ENCODE assay signal across 26 cellular contexts in the genomic region with DNA sequence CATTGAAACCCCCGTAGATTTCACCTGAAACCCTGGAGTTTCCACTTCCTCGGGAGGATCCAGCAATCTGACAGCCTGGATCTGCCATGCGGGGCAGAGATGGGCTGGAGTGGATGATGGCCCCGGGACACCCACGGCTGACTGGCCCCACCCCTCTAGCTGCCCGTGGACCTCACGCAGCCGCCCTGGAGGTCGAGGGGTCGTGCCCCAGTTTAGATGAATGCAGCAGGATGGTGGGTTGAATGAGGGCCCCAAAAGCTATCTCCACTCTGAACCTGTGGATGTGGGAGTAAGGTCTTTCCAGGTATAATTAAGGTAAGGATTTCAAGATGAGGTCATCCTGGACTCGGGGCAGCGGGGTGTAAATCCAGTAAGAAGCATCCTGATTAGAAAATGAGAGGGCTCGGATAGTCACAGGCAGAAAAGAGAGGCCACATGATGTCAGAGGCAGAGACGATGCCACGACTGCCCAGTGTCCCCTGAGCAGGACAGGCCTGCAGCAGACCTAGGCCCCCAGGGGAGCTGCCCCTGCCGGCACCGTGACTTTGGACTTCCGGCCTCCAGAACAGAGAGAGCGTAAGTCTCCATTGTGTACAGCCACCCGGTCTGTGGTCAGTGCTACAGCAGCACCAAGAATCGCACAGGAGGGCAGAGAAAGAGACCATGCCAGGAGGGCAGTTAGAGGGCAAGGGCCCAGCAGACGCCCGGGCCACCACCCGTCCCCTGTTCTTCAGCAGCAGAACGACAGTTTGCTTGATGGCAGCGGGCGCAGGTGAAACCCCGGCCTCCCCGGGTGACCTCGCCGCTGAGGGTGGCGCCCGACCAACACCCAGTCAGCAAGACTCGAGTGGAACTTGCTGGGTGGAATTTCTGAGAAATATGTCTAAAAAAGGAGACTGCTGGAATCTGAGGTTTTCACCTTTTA. TPM values are rescaled to one million over a fixed set of nuclear protein-coding genes. Genes with fewer than 3 reads are reported as not detected.
DNase-seq lines count a peak whose midpoint lies in the region; ATAC-seq and TF ChIP-seq lines count a peak whose summit lies in the region.
"Had no signal": no experiment of that assay in that cellular context is flagged by ENCODE, and none has a peak within 500 bp of the region (broad histone marks: within the 10 kb centered on the region; RNA-seq: fewer than 3 reads in every experiment).

No MANE protein-coding gene starts in this region.

- H3K27ac Mint-ChIP-seq in chondrocyte (ENCODE audit: unreplicated experiment) (no peak overlapping the region), neural crest cell (ENCODE audit: unreplicated experiment) (peak overlapping the region; percentile 62)
- H3K27ac Mint-ChIP-seq: B cell; CD4-positive, alpha-beta T cell had no signal

- no peaks in the 10 kb centered on the region for H3K36me3 ChIP-seq in left ventricle myocardium inferior
- no peaks in the 10 kb centered on the region for H3K36me3 ChIP-seq in thyroid gland
- H3K36me3 ChIP-seq: MG63, Peyer's patch had no signal

- DNase-seq in right cardiac atrium = peak in 2 of 3 donors; percentile 17 to 53
- no peak for DNase-seq in left ventricle myocardium inferior
- DNase-seq in chondrocyte (ENCODE audit: low spot score) = peak; percentile 87
- DNase-seq in neural crest cell (ENCODE audit: low read depth, low spot score) = no peak
- DNase-seq in thyroid gland = no peak
- DNase-seq in T-helper 9 cell = no peak
- DNase-seq: Caco-2; CD4-positive, alpha-beta T cell; DMS 273 treated with DMSO at 0.1 percent for 48 hours; DND-41; GOT3; NCI-H1417; NCI-H1694 treated with DMSO at 0.1 percent for 48 hours; NCI-H2081 treated with DMSO at 0.1 percent for 48 hours; NCI-H2171 treated with DMSO at 0.1 percent for 48 hours; NCI-H446; NCI-H526; Peyer's patch had no signal

- H3K27me3 Mint-ChIP-seq in chondrocyte (ENCODE audit: low read depth) (peaks cover 33% of the 10 kb centered on the region), neural crest cell (ENCODE audit: low read depth) (peaks cover 21% of the 10 kb centered on the region)
- H3K27me3 Mint-ChIP-seq: B cell had no signal

- no peaks in the 10 kb centered on the region for H3K4me1 Mint-ChIP-seq in chondrocyte (ENCODE audit: low read depth)
- H3K4me1 Mint-ChIP-seq in neural crest cell = no peaks in the 10 kb centered on the region
- H3K4me1 Mint-ChIP-seq: B cell had no signal

- no peaks in the 10 kb centered on the region for H3K27me3 ChIP-seq in right cardiac atrium (ENCODE audit: control insufficient read depth, insufficient read depth)
- peaks cover 39% of the 10 kb centered on the region for H3K27me3 ChIP-seq in left ventricle myocardium inferior (ENCODE audit: low read depth)
- no peaks in the 10 kb centered on the region for H3K27me3 ChIP-seq in thyroid gland
- H3K27me3 ChIP-seq: Peyer's patch had no signal

- H3K27ac ChIP-seq in right cardiac atrium (ENCODE audit: low read length) = no peak overlapping the region
- H3K27ac ChIP-seq in left ventricle myocardium inferior (replicated peaks) = no peak overlapping the region
- H3K27ac ChIP-seq in thyroid gland = peak overlapping the region; percentile 26 to 65 (median 48)
- H3K27ac ChIP-seq: A549, Peyer's patch had no signal

- TF ChIP-seq CTCF in left ventricle myocardium inferior (IDR thresholded peaks at IDR 0.05; ENCODE audit: borderline replicate concordance) = no peak
- no peak for TF ChIP-seq CTCF in chondrocyte (IDR thresholded peaks at IDR 0.05)
- no peak for TF ChIP-seq CTCF in neural crest cell (conservative IDR thresholded peaks at IDR 0.05)
- no peak for TF ChIP-seq CTCF in thyroid gland (IDR thresholded peaks at IDR 0.05)

- TF ChIP-seq POLR2A in thyroid gland (IDR thresholded peaks at IDR 0.05) = no peak

- H3K4me3 ChIP-seq in right cardiac atrium (ENCODE audit: low read length) (no peak overlapping the region), left ventricle myocardium inferior (no peak overlapping the region), thyroid gland (replicated peaks in 1 of 3) (no peak overlapping the region)
- H3K4me3 ChIP-seq: A549, K562, MG63, Peyer's patch had no signal

- intact Hi-C loops in right cardiac atrium (cut with DNase I) = no loop called here
- intact Hi-C loops in left ventricle myocardium inferior (cut with micrococcal nuclease) = no loop called here
- intact Hi-C loops in thyroid gland (cut with DNase I) = no loop called here

- peaks cover 13% of the 10 kb centered on the region for H3K9me3 Mint-ChIP-seq in chondrocyte (ENCODE audit: low read depth)
- peaks cover 7% of the 10 kb centered on the region for H3K9me3 Mint-ChIP-seq in neural crest cell

- H3K36me3 Mint-ChIP-seq in chondrocyte (ENCODE audit: low read depth) (peaks cover 10% of the 10 kb centered on the region), neural crest cell (ENCODE audit: low read depth) (no peaks in the 10 kb centered on the region)

- 81% methylated on average over 34 of the region's 34 CpGs for WGBS in right cardiac atrium
- 82 to 85% methylated on average over 18 to 31 of the region's 34 CpGs for WGBS in thyroid gland, 2 donors

- ATAC-seq in right cardiac atrium (no peak), HG03457 (IDR thresholded peaks at IDR 0.05; ENCODE audit: unreplicated experiment) (no peak), GM19395 (IDR thresholded peaks at IDR 0.05; ENCODE audit: unreplicated experiment) (no peak)
- ATAC-seq: HCT116, K562 had no signal

- no peak overlapping the region for H3K4me3 Mint-ChIP-seq in chondrocyte (ENCODE audit: unreplicated experiment)
- H3K4me3 Mint-ChIP-seq in neural crest cell = no peak overlapping the region
- H3K4me3 Mint-ChIP-seq: B cell; CD4-positive, alpha-beta T cell had no signal

- no peaks in the 10 kb centered on the region for H3K4me1 ChIP-seq in right cardiac atrium (ENCODE audit: control insufficient read depth, insufficient read depth, low read length)
- no peaks in the 10 kb centered on the region for H3K4me1 ChIP-seq in left ventricle myocardium inferior
- peaks cover 5 to 18% of the 10 kb centered on the region in 2 donors for H3K4me1 ChIP-seq in thyroid gland
- H3K4me1 ChIP-seq: A549, Caco-2, Peyer's patch had no signal

- peaks cover 4% of the 10 kb centered on the region for H3K9me3 ChIP-seq in right cardiac atrium (ENCODE audit: control insufficient read depth, low read length)
- peaks cover 35% of the 10 kb centered on the region for H3K9me3 ChIP-seq in left ventricle myocardium inferior (replicated peaks)
- H3K9me3 ChIP-seq in thyroid gland = no peaks in the 10 kb centered on the region

RNA-seq across cellular contexts. Expression of a gene that starts 20.0 kb away (rescaled TPM):
- total RNA-seq in right cardiac atrium (under 1 TPM in 2 of 4 donors, not detected in 2; 0.14 to 0.21 TPM), left ventricle myocardium inferior (not detected), chondrocyte (0.15 to 0.29 TPM in 2 of 3 replicates, not detected in the other), neural crest cell (0.43 and 1.3 TPM in 2 replicates), thyroid gland (10 to 100 TPM in 2 of 4 donors, 1 to 10 TPM in 2; 2.2 to 29.2 (median 15.9) TPM)
- 0.05 TPM for polyA plus RNA-seq in right cardiac atrium
- total RNA-seq: CD4-positive, alpha-beta T cell; K562; Peyer's patch; SK-MEL-5 had no signal
- polyA plus RNA-seq: K562 had no signal

Comparison
In these comparisons a context has a peak if more than half of its experiments do, and no peak if none do; other contexts are left out.
1. DNase-seq: peak in right cardiac atrium (2 of 3) and chondrocyte (single experiment); none in left ventricle myocardium inferior (single experiment), neural crest cell (single experiment), thyroid gland (0 of 2) and T-helper 9 cell (single experiment).
2. H3K27ac ChIP-seq: peak in thyroid gland (3 of 3); none in right cardiac atrium (single experiment) and left ventricle myocardium inferior (single experiment).